18 cellular contexts compared by ENCODE assay signal in the genomic region with DNA sequence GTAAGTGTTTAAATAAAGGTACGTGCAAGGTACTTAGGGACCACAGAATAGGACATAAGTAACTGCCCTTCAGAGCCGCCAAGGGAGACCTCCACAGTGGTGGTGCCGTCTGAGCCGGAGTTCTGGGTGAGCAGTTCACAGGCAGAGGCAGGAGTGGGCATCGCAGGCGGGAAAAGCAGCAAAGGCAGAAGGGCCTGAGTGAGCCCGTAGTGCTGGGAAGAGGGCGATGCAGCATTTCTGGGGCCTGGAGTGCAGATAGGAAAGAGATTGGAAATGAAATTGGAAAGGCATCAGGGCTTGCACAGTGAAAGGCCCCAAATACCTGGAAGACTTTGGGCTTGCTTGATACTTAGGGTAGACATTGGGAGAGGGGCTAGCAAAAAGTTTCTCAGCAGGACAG. TPM values are rescaled to one million over a fixed set of nuclear protein-coding genes. Genes with fewer than 3 reads are reported as not detected.
A peak's percentile ranks its signal among the peaks of the same experiment; 100 is the strongest.
DNase-seq lines count a peak whose midpoint lies in the region; ATAC-seq lines count a peak whose summit lies in the region.
"Had no signal": no experiment of that assay in that cellular context is flagged by ENCODE, and none has a peak within 500 bp of the region (broad histone marks: within the 10 kb centered on the region; RNA-seq: fewer than 3 reads in every experiment).

No MANE protein-coding gene starts in this region.

- H3K36me3 ChIP-seq in CD8-positive, alpha-beta memory T cell (ENCODE audit: insufficient read depth, low read length): peaks cover 55% of the 10 kb centered on the region
- H3K36me3 ChIP-seq: transverse colon had no signal

- H3K27me3 Mint-ChIP-seq in T-helper 2 cell treated with Interferon-gamma antibody and Interleukin-4, amounts not matched to agents 5 μg/mL and 100 μg/mL, for 36 hours (ENCODE audit: low read depth): no peaks in the 10 kb centered on the region
- no peaks in the 10 kb centered on the region for H3K27me3 Mint-ChIP-seq in CD8-positive, alpha-beta memory T cell
- H3K27me3 Mint-ChIP-seq in activated T-helper 17 cell treated with anti-CD3 and anti-CD28 coated beads, Interleukin-2, amount 50 U/mL, for 72 hours: no peaks in the 10 kb centered on the region

- CTCF ChIA-PET in CD8-positive, alpha-beta memory T cell (lab: Charles Lee): interaction anchor here (2.8 to 58.3 kb wide), 2 partner anchors 10 to 26 kb away, joined by 16 to 1568 read pairs; partner anchors contain the start of gene EVL

- no peaks in the 10 kb centered on the region for H3K27me3 ChIP-seq in CD8-positive, alpha-beta memory T cell (ENCODE audit: insufficient read depth, low read length, poor library complexity, severe bottlenecking)
- H3K27me3 ChIP-seq: hepatocyte, transverse colon had no signal

- H3K9me3 ChIP-seq in CD8-positive, alpha-beta memory T cell (ENCODE audit: low read length): no peaks in the 10 kb centered on the region
- H3K9me3 ChIP-seq: transverse colon had no signal

- POLR2A ChIA-PET in CD8-positive, alpha-beta memory T cell (lab: Charles Lee): no interaction called here

- no peak overlapping the region for H3K27ac ChIP-seq in CD8-positive, alpha-beta memory T cell (ENCODE audit: low read depth, low read length)
- H3K27ac ChIP-seq: hepatocyte, transverse colon had no signal

- no peak overlapping the region for H3K4me3 ChIP-seq in CD8-positive, alpha-beta memory T cell (ENCODE audit: low read length)
- H3K4me3 ChIP-seq: hepatocyte, transverse colon had no signal

- no peak for DNase-seq in T-helper 2 cell treated with Interferon-gamma antibody and Interleukin-4, amounts not matched to agents 5 μg/mL and 100 μg/mL, for 36 hours (ENCODE audit: low spot score)
- DNase-seq in T-helper 2 cell (no peak), mesenteric fat pad (ENCODE audit: low spot score) (peak; percentile 85), NCI-H2107 (lab: John Stamatoyannopoulos, UW) (no peak)
- DNase-seq in CD8-positive, alpha-beta memory T cell: peak in 1 of 5 donors; percentile 17
- DNase-seq: C1 segment of cervical spinal cord, DMS53, kidney glomerular epithelial cell, NCI-H1105 treated with DMSO at 0.1 percent for 48 hours, NCI-H524, Right ventricle myocardium superior, transverse colon had no signal

- H3K4me3 Mint-ChIP-seq in T-helper 2 cell treated with Interferon-gamma antibody and Interleukin-4, amounts not matched to agents 5 μg/mL and 100 μg/mL, for 36 hours: peak overlapping the region; percentile 58
- H3K4me3 Mint-ChIP-seq in CD8-positive, alpha-beta memory T cell: peak overlapping the region in 6 of 7 donors; percentile 16 to 75 (median 56)
- H3K4me3 Mint-ChIP-seq in activated T-helper 17 cell treated with anti-CD3 and anti-CD28 coated beads, Interleukin-2, amount 50 U/mL, for 72 hours: peak overlapping the region; percentile 93
- H3K4me3 Mint-ChIP-seq: mesothelial cell of epicardium had no signal

- no peak for ATAC-seq in activated T-helper 17 cell treated with anti-CD3 and anti-CD28 coated beads, Interleukin-2, amount 50 U/mL, for 72 hours (replicated peaks)
- no peak for ATAC-seq in GM18909 (IDR thresholded peaks at IDR 0.05; ENCODE audit: poor library complexity, unreplicated experiment)
- ATAC-seq in HG03460 (IDR thresholded peaks at IDR 0.05; ENCODE audit: unreplicated experiment): no peak
- ATAC-seq: activated CD4-positive, CD25-positive, alpha-beta regulatory T cell treated with anti-CD3 and anti-CD28 coated beads, Interleukin-2, amount 50 U/mL, for 24 hours had no signal

- H3K4me1 ChIP-seq in CD8-positive, alpha-beta memory T cell (ENCODE audit: insufficient read depth, low read length): peaks cover 98% of the 10 kb centered on the region

- peak overlapping the region; percentile 68 for H3K27ac Mint-ChIP-seq in T-helper 2 cell treated with Interferon-gamma antibody and Interleukin-4, amounts not matched to agents 5 μg/mL and 100 μg/mL, for 36 hours
- peak overlapping the region; percentile 82 to 94 (median 86) for H3K27ac Mint-ChIP-seq in CD8-positive, alpha-beta memory T cell
- H3K27ac Mint-ChIP-seq in activated T-helper 17 cell treated with anti-CD3 and anti-CD28 coated beads, Interleukin-2, amount 50 U/mL, for 72 hours: peak overlapping the region; percentile 83

- H3K4me1 Mint-ChIP-seq in T-helper 2 cell treated with Interferon-gamma antibody and Interleukin-4, amounts not matched to agents 5 μg/mL and 100 μg/mL, for 36 hours (ENCODE audit: low read depth): peaks cover 80% of the 10 kb centered on the region
- peaks cover 90 to 100% (median 99%) of the 10 kb centered on the region in 3 donors for H3K4me1 Mint-ChIP-seq in CD8-positive, alpha-beta memory T cell
- H3K4me1 Mint-ChIP-seq in activated T-helper 17 cell treated with anti-CD3 and anti-CD28 coated beads, Interleukin-2, amount 50 U/mL, for 72 hours: peaks cover 66% of the 10 kb centered on the region

- peaks cover 84% of the 10 kb centered on the region for H3K36me3 Mint-ChIP-seq in T-helper 2 cell treated with Interferon-gamma antibody and Interleukin-4, amounts not matched to agents 5 μg/mL and 100 μg/mL, for 36 hours (ENCODE audit: low read depth)
- H3K36me3 Mint-ChIP-seq in CD8-positive, alpha-beta memory T cell: peaks cover 26 to 99% (median 44%) of the 10 kb centered on the region in 3 donors
- H3K36me3 Mint-ChIP-seq in activated T-helper 17 cell treated with anti-CD3 and anti-CD28 coated beads, Interleukin-2, amount 50 U/mL, for 72 hours (ENCODE audit: low read depth): peaks cover 100% of the 10 kb centered on the region

- H3K9me3 Mint-ChIP-seq in T-helper 2 cell treated with Interferon-gamma antibody and Interleukin-4, amounts not matched to agents 5 μg/mL and 100 μg/mL, for 36 hours: no peaks in the 10 kb centered on the region
- no peaks in the 10 kb centered on the region for H3K9me3 Mint-ChIP-seq in CD8-positive, alpha-beta memory T cell
- H3K9me3 Mint-ChIP-seq in activated T-helper 17 cell treated with anti-CD3 and anti-CD28 coated beads, Interleukin-2, amount 50 U/mL, for 72 hours: no peaks in the 10 kb centered on the region
- H3K9me3 Mint-ChIP-seq: mesothelial cell of epicardium had no signal

RNA-seq across cellular contexts. Expression of gene EVL, which starts 32.9 kb away (rescaled TPM):
- 100 to 1,000 TPM; 218 to 228 TPM for total RNA-seq in CD8-positive, alpha-beta memory T cell
- polyA plus RNA-seq in CD8-positive, alpha-beta memory T cell: 129 TPM
- 100 to 1,000 TPM; 493 to 560 TPM for total RNA-seq in activated T-helper 17 cell treated with anti-CD3 and anti-CD28 coated beads, Interleukin-2, amount 50 U/mL, for 72 hours
- 60.5 TPM for total RNA-seq in mesenteric fat pad
